In the genomic region with DNA sequence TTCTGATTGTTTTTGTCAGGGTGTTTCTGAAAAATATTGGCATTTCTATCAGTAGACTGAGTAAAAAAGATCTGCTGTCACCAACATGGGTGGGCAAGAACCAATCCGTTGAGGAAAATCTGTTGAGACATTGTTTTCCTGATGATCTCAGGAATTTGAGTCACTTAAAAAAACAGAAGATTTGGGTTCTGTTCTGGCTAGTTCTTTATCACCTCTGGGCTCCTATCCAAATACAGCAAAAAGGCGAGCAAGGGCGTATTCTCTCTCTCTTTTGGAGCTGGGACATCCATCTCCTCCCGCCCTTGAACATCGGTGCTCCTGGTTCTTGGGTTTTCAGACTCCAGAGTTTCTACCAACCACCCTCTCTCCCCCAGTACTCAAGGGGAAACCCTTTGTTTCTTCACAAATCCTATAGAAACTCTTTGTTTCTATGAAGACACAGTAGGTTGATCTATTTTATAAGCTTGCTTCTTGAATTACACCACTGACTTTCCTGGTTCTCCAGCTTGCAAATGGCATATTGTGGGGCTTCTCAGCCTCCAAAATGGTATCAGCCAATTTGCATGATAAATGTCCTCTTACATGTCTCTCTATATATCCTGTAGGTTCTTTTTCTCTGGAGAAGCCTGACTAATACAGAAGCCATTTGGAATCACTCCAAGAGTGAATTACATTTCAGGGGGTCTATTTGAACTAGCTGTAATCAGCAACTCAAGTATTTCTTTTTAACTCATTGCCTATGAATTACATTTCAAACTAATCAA, we compare ENCODE assay signal across 1 cellular context.
A peak's percentile ranks its signal among the peaks of the same experiment; 100 is the strongest.
TF ChIP-seq lines count a peak whose summit lies in the region.

No MANE protein-coding gene starts in this region.

TF ChIP-seq in HEK293, 187 proteins besides CTCF, POLR2A, EP300 and RAD21 (continued from another document):
- TF ChIP-seq, protein P1, sequence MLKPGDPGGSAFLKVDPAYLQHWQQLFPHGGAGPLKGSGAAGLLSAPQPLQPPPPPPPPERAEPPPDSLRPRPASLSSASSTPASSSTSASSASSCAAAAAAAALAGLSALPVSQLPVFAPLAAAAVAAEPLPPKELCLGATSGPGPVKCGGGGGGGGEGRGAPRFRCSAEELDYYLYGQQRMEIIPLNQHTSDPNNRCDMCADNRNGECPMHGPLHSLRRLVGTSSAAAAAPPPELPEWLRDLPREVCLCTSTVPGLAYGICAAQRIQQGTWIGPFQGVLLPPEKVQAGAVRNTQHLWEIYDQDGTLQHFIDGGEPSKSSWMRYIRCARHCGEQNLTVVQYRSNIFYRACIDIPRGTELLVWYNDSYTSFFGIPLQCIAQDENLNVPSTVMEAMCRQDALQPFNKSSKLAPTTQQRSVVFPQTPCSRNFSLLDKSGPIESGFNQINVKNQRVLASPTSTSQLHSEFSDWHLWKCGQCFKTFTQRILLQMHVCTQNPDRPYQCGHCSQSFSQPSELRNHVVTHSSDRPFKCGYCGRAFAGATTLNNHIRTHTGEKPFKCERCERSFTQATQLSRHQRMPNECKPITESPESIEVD (tag by site-specific recombination; IDR thresholded peaks at IDR 0.05), result peak; percentile 13; the same call in 1 of the 2 replicates
- peak; percentile 55 for TF ChIP-seq GLIS1 (tag by site-specific recombination; IDR thresholded peaks at IDR 0.05)
- TF ChIP-seq ZBTB17 (tag by site-specific recombination; IDR thresholded peaks at IDR 0.05), result peak; percentile 70
- TF ChIP-seq ZNF138 (tag by site-specific recombination; IDR thresholded peaks at IDR 0.05; ENCODE audit: borderline replicate concordance), result no peak
- peak; percentile 71; the same call in 1 of the 2 replicates for TF ChIP-seq ZNF660 (tag by site-specific recombination; IDR thresholded peaks at IDR 0.05)
- TF ChIP-seq, protein P2, sequence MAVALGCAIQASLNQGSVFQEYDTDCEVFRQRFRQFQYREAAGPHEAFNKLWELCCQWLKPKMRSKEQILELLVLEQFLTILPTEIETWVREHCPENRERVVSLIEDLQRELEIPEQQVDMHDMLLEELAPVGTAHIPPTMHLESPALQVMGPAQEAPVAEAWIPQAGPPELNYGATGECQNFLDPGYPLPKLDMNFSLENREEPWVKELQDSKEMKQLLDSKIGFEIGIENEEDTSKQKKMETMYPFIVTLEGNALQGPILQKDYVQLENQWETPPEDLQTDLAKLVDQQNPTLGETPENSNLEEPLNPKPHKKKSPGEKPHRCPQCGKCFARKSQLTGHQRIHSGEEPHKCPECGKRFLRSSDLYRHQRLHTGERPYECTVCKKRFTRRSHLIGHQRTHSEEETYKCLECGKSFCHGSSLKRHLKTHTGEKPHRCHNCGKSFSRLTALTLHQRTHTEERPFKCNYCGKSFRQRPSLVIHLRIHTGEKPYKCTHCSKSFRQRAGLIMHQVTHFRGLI (tag by site-specific recombination; IDR thresholded peaks at IDR 0.05), result no peak
- 0 out of 2 replicates have a peak, but pooled peaks have one; percentile 23 for TF ChIP-seq OSR2 (tag by site-specific recombination; IDR thresholded peaks at IDR 0.05)
- no peak for TF ChIP-seq BCL11B (tag by site-specific recombination; IDR thresholded peaks at IDR 0.05; ENCODE audit: low read depth)
- TF ChIP-seq ZNF561 (tag by site-specific recombination; IDR thresholded peaks at IDR 0.05; ENCODE audit: borderline replicate concordance), result peak; percentile 46; the same call in 1 of the 2 replicates
- TF ChIP-seq ZNF350 (tag by site-specific recombination; IDR thresholded peaks at IDR 0.05), result 0 out of 2 replicates have a peak, but pooled peaks have one; percentile 61
- TF ChIP-seq ZNF114 (tag by site-specific recombination; IDR thresholded peaks at IDR 0.05), result no peak
- TF ChIP-seq, protein P3, sequence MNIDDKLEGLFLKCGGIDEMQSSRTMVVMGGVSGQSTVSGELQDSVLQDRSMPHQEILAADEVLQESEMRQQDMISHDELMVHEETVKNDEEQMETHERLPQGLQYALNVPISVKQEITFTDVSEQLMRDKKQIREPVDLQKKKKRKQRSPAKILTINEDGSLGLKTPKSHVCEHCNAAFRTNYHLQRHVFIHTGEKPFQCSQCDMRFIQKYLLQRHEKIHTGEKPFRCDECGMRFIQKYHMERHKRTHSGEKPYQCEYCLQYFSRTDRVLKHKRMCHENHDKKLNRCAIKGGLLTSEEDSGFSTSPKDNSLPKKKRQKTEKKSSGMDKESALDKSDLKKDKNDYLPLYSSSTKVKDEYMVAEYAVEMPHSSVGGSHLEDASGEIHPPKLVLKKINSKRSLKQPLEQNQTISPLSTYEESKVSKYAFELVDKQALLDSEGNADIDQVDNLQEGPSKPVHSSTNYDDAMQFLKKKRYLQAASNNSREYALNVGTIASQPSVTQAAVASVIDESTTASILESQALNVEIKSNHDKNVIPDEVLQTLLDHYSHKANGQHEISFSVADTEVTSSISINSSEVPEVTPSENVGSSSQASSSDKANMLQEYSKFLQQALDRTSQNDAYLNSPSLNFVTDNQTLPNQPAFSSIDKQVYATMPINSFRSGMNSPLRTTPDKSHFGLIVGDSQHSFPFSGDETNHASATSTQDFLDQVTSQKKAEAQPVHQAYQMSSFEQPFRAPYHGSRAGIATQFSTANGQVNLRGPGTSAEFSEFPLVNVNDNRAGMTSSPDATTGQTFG (tag by site-specific recombination; IDR thresholded peaks at IDR 0.05; ENCODE audit: borderline replicate concordance), result no peak
- TF ChIP-seq ZNF596 (tag by site-specific recombination; IDR thresholded peaks at IDR 0.05), result 0 out of 2 replicates have a peak, but pooled peaks have one; percentile 6
- no peak for TF ChIP-seq ZNF610 (tag by site-specific recombination; IDR thresholded peaks at IDR 0.05; ENCODE audit: borderline replicate concordance)
- no peak for TF ChIP-seq ZNF571 (tag by site-specific recombination; IDR thresholded peaks at IDR 0.05)
- TF ChIP-seq KLF1 (tag by site-specific recombination; IDR thresholded peaks at IDR 0.05), result peak; percentile 46; the same call in 1 of the 2 replicates
- peak; percentile 43; the same call in 1 of the 2 replicates for TF ChIP-seq ZNF335 (tag by site-specific recombination; conservative IDR thresholded peaks at IDR 0.05)
- TF ChIP-seq ZNF366 (tag by site-specific recombination; conservative IDR thresholded peaks at IDR 0.05), result 0 out of 2 replicates have a peak, but pooled peaks have one; percentile 35
- peak; percentile 48; the same call in 1 of the 2 replicates for TF ChIP-seq ZXDB (tag by site-specific recombination; IDR thresholded peaks at IDR 0.05)
- peak; percentile 94 for TF ChIP-seq FEZF1 (tag by site-specific recombination; IDR thresholded peaks at IDR 0.05)
TF ChIP-seq in HEK293: peak in this region for 19.
